15 cellular contexts compared by ENCODE assay signal in genomic region chr10:78700816-78701520, GRCh38.
DNase-seq lines count a peak whose midpoint lies in the region; ATAC-seq and TF ChIP-seq lines count a peak whose summit lies in the region.
"Had no signal": no experiment of that assay in that cellular context is flagged by ENCODE, and none has a peak within 500 bp of the region (broad histone marks: within the 10 kb centered on the region; RNA-seq: fewer than 3 reads in every experiment).

No MANE protein-coding gene starts in this region.

- H3K4me3 ChIP-seq in right atrium auricular region = no peak overlapping the region

- H3K4me3 Mint-ChIP-seq in brain (peak overlapping the region in 1 of 5 experiments; percentile 31), nephron (no peak overlapping the region)
- H3K4me3 Mint-ChIP-seq: CD8-positive, alpha-beta T cell had no signal

- H3K36me3 ChIP-seq in right atrium auricular region = no peaks in the 10 kb centered on the region

- H3K9me3 Mint-ChIP-seq in brain (peaks cover 0 to 9% (median 0%) of the 10 kb centered on the region in 5 experiments), nephron (no peaks in the 10 kb centered on the region)
- H3K9me3 Mint-ChIP-seq: CD8-positive, alpha-beta T cell had no signal

- H3K27me3 Mint-ChIP-seq in brain (peaks cover 3% of the 10 kb centered on the region), nephron (ENCODE audit: low read depth) (peaks cover 11% of the 10 kb centered on the region)

- intact Hi-C loops in Right ventricle myocardium superior (cut with DNase I) = no loop called here

- no peaks in the 10 kb centered on the region for H3K27me3 ChIP-seq in right atrium auricular region

- peaks cover 73% of the 10 kb centered on the region for H3K4me1 Mint-ChIP-seq in brain
- H3K4me1 Mint-ChIP-seq in nephron = peaks cover 36% of the 10 kb centered on the region

- H3K9me3 ChIP-seq in right atrium auricular region = no peaks in the 10 kb centered on the region

- H3K36me3 Mint-ChIP-seq in brain = no peaks in the 10 kb centered on the region
- no peaks in the 10 kb centered on the region for H3K36me3 Mint-ChIP-seq in nephron (ENCODE audit: low read depth)
- H3K36me3 Mint-ChIP-seq: CD8-positive, alpha-beta T cell had no signal

- H3K27ac Mint-ChIP-seq in brain = peak overlapping the region in 4 of 5 experiments; percentile 61 to 93 (median 74)
- H3K27ac Mint-ChIP-seq in nephron = peak overlapping the region; percentile 32 to 65 (median 33)
- H3K27ac Mint-ChIP-seq: CD8-positive, alpha-beta T cell had no signal

- TF ChIP-seq CTCF in right atrium auricular region (IDR thresholded peaks at IDR 0.05) = no peak
- no peak for TF ChIP-seq CTCF in brain (conservative IDR thresholded peaks at IDR 0.05)
- TF ChIP-seq CTCF in nephron (IDR thresholded peaks at IDR 0.05; ENCODE audit: unreplicated experiment in 3 of 3) = no peak

- H3K4me1 ChIP-seq in right atrium auricular region = peaks cover 0 to 6% of the 10 kb centered on the region in 2 donors

- no peak for ATAC-seq in Right ventricle myocardium superior (ENCODE audit: poor library complexity)
- ATAC-seq: CD8-positive, alpha-beta T cell had no signal

- DNase-seq in right atrium auricular region (ENCODE audit: low spot score) = peak; percentile 40
- no peak for DNase-seq in Right ventricle myocardium superior
- no peak for DNase-seq in COLO829 (ENCODE audit: low spot score)
- DNase-seq in stimulated activated CD4-positive, alpha-beta T cell treated with anti-CD3 and anti-CD28 coated beads, Interleukin-4, amount 100 ng/mL, for 4 hours = no peak
- DNase-seq in NCI-H128 (lab: John Stamatoyannopoulos, UW; ENCODE audit: unreplicated experiment) = no peak
- DNase-seq: CD8-positive, alpha-beta T cell; DMS79; NCI-H1105 treated with DMSO at 0.1 percent for 48 hours; NCI-H187; NCI-H345; NCI-H524 treated with DMSO at 0.1 percent for 48 hours; RPMI8226; SIG-M5 had no signal

- H3K27ac ChIP-seq in right atrium auricular region = no peak overlapping the region
